9 cellular contexts compared by ENCODE assay signal in genomic region chr7:2063562-2064360, GRCh38.
DNase-seq lines count a peak whose midpoint lies in the region; ATAC-seq and TF ChIP-seq lines count a peak whose summit lies in the region.
"Had no signal": no experiment of that assay in that cellular context is flagged by ENCODE, and none has a peak within 500 bp of the region (broad histone marks: within the 10 kb centered on the region; RNA-seq: fewer than 3 reads in every experiment).

No MANE protein-coding gene starts in this region.

- peak in 7 of 8 donors; percentile 49 to 80 (median 63) for ATAC-seq in heart right ventricle
- ATAC-seq in GM21360 (IDR thresholded peaks at IDR 0.05; ENCODE audit: unreplicated experiment): no peak
- no peak for ATAC-seq in HG03139 (IDR thresholded peaks at IDR 0.05; ENCODE audit: unreplicated experiment)
- no peak for ATAC-seq in HG03520 (IDR thresholded peaks at IDR 0.05; ENCODE audit: unreplicated experiment)

- no peaks in the 10 kb centered on the region for H3K4me1 ChIP-seq in GM23248 (ENCODE audit: insufficient read depth)
- H3K4me1 ChIP-seq in heart right ventricle: peaks cover 4 to 31% (median 16%) of the 10 kb centered on the region in 9 donors
- H3K4me1 ChIP-seq in stomach: peaks cover 0 to 11% (median 7%) of the 10 kb centered on the region in 4 donors

- in situ Hi-C loops in GM23248 (cut with MboI): no loop called here

- no peaks in the 10 kb centered on the region for H3K9me3 ChIP-seq in GM23248 (ENCODE audit: low read depth)
- H3K9me3 ChIP-seq in heart right ventricle: peaks cover 0 to 13% (median 0%) of the 10 kb centered on the region in 11 donors
- H3K9me3 ChIP-seq in stomach: peaks cover 0 to 8% (median 3%) of the 10 kb centered on the region in 4 donors

- no peak overlapping the region for H3K27ac ChIP-seq in GM23248
- H3K27ac ChIP-seq in heart right ventricle: peak overlapping the region in 6 of 10 donors; percentile 12 to 52 (median 25)
- H3K27ac ChIP-seq in stomach: no peak overlapping the region

- no peaks in the 10 kb centered on the region for H3K79me2 ChIP-seq in GM23248 (ENCODE audit: insufficient read depth)

- TF ChIP-seq CTCF in heart right ventricle (IDR thresholded peaks at IDR 0.05) (peak in 7 of 9 donors; percentile 3 to 40 (median 29)), stomach (IDR thresholded peaks at IDR 0.05) (peak in 1 of 7 experiments; percentile 8)

- H3K36me3 ChIP-seq in GM23248 (ENCODE audit: low read depth) (no peaks in the 10 kb centered on the region), heart right ventricle (peaks cover 0 to 22% (median 7%) of the 10 kb centered on the region in 9 donors), stomach (peaks cover 0 to 45% (median 28%) of the 10 kb centered on the region in 4 donors)

- H3K4me2 ChIP-seq in GM23248 (ENCODE audit: unreplicated experiment): no peak overlapping the region

- no peak overlapping the region for H3K9ac ChIP-seq in GM23248

- H3K4me3 ChIP-seq in GM23248 (no peak overlapping the region), heart right ventricle (no peak overlapping the region), stomach (no peak overlapping the region)
- H3K4me3 ChIP-seq: skin epidermis had no signal

- intact Hi-C loops in heart right ventricle (cut with DNase I): loop anchor here in 1 of 10 donors (5.0 kb wide), 1 partner anchor 121 kb away; no protein-coding TSS in a partner anchor
- intact Hi-C loops in stomach (cut with DNase I; ENCODE audit: low total_unique reads): no loop called here

- peak; percentile 58 for DNase-seq in GM23248
- peak; percentile 42 for DNase-seq in SK-N-DZ (ENCODE audit: low spot score)
- DNase-seq in heart right ventricle: peak in 1 of 2 donors; percentile 56
- peak; percentile 65 for DNase-seq in stomach
- DNase-seq: NCI-H774 had no signal

- H3K27me3 ChIP-seq in GM23248 (replicated peaks; ENCODE audit: insufficient read depth): no peaks in the 10 kb centered on the region
- no peaks in the 10 kb centered on the region for H3K27me3 ChIP-seq in heart right ventricle
- no peaks in the 10 kb centered on the region for H3K27me3 ChIP-seq in stomach

- TF ChIP-seq POLR2A in stomach (IDR thresholded peaks at IDR 0.05): no peak

- no peaks in the 10 kb centered on the region for H4K20me1 ChIP-seq in GM23248 (ENCODE audit: insufficient read depth)

- WGBS in GM23248 (ENCODE audit: low coverage in 1 of 2, low lambda C conversion rate in 2 of 2, missing lambda C conversion rate in 2 of 2), 2 experiments: 40 to 43% methylated on average over 27 of the region's 27 CpGs
- WGBS in heart right ventricle, 2 donors: 59 to 61% methylated on average over 27 of the region's 27 CpGs
- WGBS in stomach, 5 donors: 48 to 61% (median 55%) methylated on average over 24 to 27 of the region's 27 CpGs

- H3F3A ChIP-seq in GM23248 (ENCODE audit: insufficient read depth): no peaks in the 10 kb centered on the region

- no peaks in the 10 kb centered on the region for H3K9me2 ChIP-seq in GM23248 (ENCODE audit: insufficient read depth)

- TF ChIP-seq EP300 in stomach (IDR thresholded peaks at IDR 0.05): no peak

- no peak overlapping the region for H2AFZ ChIP-seq in GM23248

Comparison
In these comparisons a context has a peak if more than half of its experiments do, and no peak if none do; other contexts are left out.
1. H3K27ac ChIP-seq: peak in heart right ventricle (6 of 10); none in GM23248 (single experiment) and stomach (0 of 5).
2. ATAC-seq: peak in heart right ventricle (7 of 8); none in GM21360 (single experiment), HG03139 (single experiment) and HG03520 (single experiment).